ENCODE assay signal across 13 cellular contexts in the genomic region with DNA sequence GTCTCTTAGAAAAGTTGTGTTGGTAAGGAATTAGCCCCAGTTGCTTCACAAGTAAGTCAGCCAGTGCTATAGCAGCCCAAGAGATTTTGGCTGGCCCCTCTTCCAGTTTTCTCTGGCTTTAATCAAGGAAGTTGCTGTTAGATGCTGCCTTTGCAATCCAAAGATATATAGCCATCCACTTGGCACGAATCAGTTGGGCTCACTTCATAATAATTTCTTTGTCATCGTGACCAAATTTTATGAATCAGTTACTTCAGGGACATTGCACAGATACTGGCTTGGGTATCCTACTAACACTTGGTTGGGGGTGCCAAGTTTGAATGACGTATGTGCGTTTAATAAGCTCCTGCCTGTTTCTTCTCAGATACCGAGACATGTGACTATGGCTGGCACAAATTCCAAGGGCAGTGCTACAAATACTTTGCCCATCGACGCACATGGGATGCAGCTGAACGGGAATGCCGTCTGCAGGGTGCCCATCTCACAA.
A peak's percentile ranks its signal among the peaks of the same experiment; 100 is the strongest.
DNase-seq lines count a peak whose midpoint lies in the region; ATAC-seq, FAIRE-seq and TF ChIP-seq lines count a peak whose summit lies in the region.
"Had no signal": no experiment of that assay in that cellular context is flagged by ENCODE, and none has a peak within 500 bp of the region (broad histone marks: within the 10 kb centered on the region; RNA-seq: fewer than 3 reads in every experiment).

No MANE protein-coding gene starts in this region.

- 5 to 12% methylated on average over 9 of the region's 9 CpGs for WGBS in aorta, 2 donors

- peaks cover 0 to 6% of the 10 kb centered on the region in 2 donors for H3K4me1 ChIP-seq in aorta (ENCODE audit: control insufficient read depth in 1 of 2, insufficient read depth in 2 of 2, low read length in 2 of 2)
- H3K4me1 ChIP-seq: prostate gland had no signal

- peak overlapping the region; percentile 40 to 43 for H3K27ac ChIP-seq in aorta (ENCODE audit: low read depth in 1 of 2, low read length in 2 of 2)
- H3K27ac ChIP-seq: prostate gland had no signal

- peak; percentile 88 for DNase-seq in RCC 7860 (ENCODE audit: low spot score)
- peak; percentile 38 to 41 for DNase-seq in foreskin fibroblast
- peak; percentile 22 for DNase-seq in myocyte (ENCODE audit: low read depth)
- peak in 1 of 2 donors; percentile 57 for DNase-seq in aorta
- DNase-seq in activated CD4-positive, CD25-positive, alpha-beta regulatory T cell (lab: John Stamatoyannopoulos, UW): no peak
- DNase-seq: activated CD4-positive, alpha-beta memory T cell treated with anti-CD3 and anti-CD28 coated beads for 36 hours; islet precursor cell; NCI-H146; NCI-H524 treated with DMSO at 0.1 percent for 48 hours had no signal

- H3K36me3 ChIP-seq in aorta (ENCODE audit: control insufficient read depth in 1 of 2, insufficient read depth in 2 of 2, low read length in 1 of 2): no peaks in the 10 kb centered on the region
- H3K36me3 ChIP-seq: prostate gland had no signal

- intact Hi-C loops in aorta (cut with DNase I): no loop called here

- H3K9me3 ChIP-seq in aorta (ENCODE audit: control insufficient read depth, low read length): no peaks in the 10 kb centered on the region
- H3K9me3 ChIP-seq: prostate gland had no signal

- H3K4me3 ChIP-seq in foreskin fibroblast (ENCODE audit: low read depth in 1 of 2, low read length in 2 of 2): no peak overlapping the region
- no peak overlapping the region for H3K4me3 ChIP-seq in aorta (ENCODE audit: low read length in 2 of 2)
- H3K4me3 ChIP-seq: prostate gland had no signal

- FAIRE-seq in RCC 7860 (lab: Jason Lieb, UNC): peak; percentile 83
- FAIRE-seq: endothelial cell of umbilical vein had no signal

- peak; percentile 84 for ATAC-seq in aorta (ENCODE audit: low FRiP score)
- no peak for ATAC-seq in HG02798 (IDR thresholded peaks at IDR 0.05; ENCODE audit: poor library complexity, unreplicated experiment)
- ATAC-seq in GM19397 (IDR thresholded peaks at IDR 0.05; ENCODE audit: unreplicated experiment): no peak

- H3K27me3 ChIP-seq in aorta (ENCODE audit: control insufficient read depth in 1 of 2, insufficient read depth in 2 of 2, low read length in 1 of 2): no peaks in the 10 kb centered on the region

- no peak for TF ChIP-seq CTCF in foreskin fibroblast (IDR thresholded peaks at IDR 0.05; ENCODE audit: low read depth, low read length)

Comparison
In these comparisons a context has a peak if more than half of its experiments do, and no peak if none do; other contexts are left out.
1. DNase-seq: peak in RCC 7860 (single experiment), foreskin fibroblast (2 of 2) and myocyte (single experiment); none in activated CD4-positive, CD25-positive, alpha-beta regulatory T cell (0 of 4).